28 cellular contexts compared by ENCODE assay signal in genomic region chr6:138958595-138958994, GRCh38. TPM values are rescaled to one million over a fixed set of nuclear protein-coding genes. Genes with fewer than 3 reads are reported as not detected.
DNase-seq lines count a peak whose midpoint lies in the region; ATAC-seq and TF ChIP-seq lines count a peak whose summit lies in the region.
"Had no signal": no experiment of that assay in that cellular context is flagged by ENCODE, and none has a peak within 500 bp of the region (broad histone marks: within the 10 kb centered on the region; RNA-seq: fewer than 3 reads in every experiment).

No MANE protein-coding gene starts in this region.

- TF ChIP-seq CTCF in left ventricle myocardium inferior (IDR thresholded peaks at IDR 0.05; ENCODE audit: borderline replicate concordance), result no peak
- no peak for TF ChIP-seq CTCF in Loucy (conservative IDR thresholded peaks at IDR 0.05; ENCODE audit: low read length)
- no peak for TF ChIP-seq CTCF in esophagus squamous epithelium (IDR thresholded peaks at IDR 0.05)
- no peak for TF ChIP-seq CTCF in foreskin fibroblast (IDR thresholded peaks at IDR 0.05; ENCODE audit: low read depth, low read length)
- no peak for TF ChIP-seq CTCF in omental fat pad (IDR thresholded peaks at IDR 0.05)

- H3K9me2 ChIP-seq in Loucy (replicated peaks; ENCODE audit: low read depth, low read length), result no peaks in the 10 kb centered on the region

- H3K4me3 ChIP-seq in left ventricle myocardium inferior, result no peak overlapping the region
- no peak overlapping the region for H3K4me3 ChIP-seq in Loucy (ENCODE audit: low read length, poor library complexity, severe bottlenecking)
- H3K4me3 ChIP-seq in esophagus squamous epithelium, result no peak overlapping the region
- H3K4me3 ChIP-seq in foreskin fibroblast (ENCODE audit: low read depth in 1 of 2, low read length in 2 of 2), result no peak overlapping the region
- H3K4me3 ChIP-seq: coronary artery, esophagus muscularis mucosa, gastroesophageal sphincter, hepatocyte, tibial artery had no signal

- H3K36me3 ChIP-seq in left ventricle myocardium inferior, result no peaks in the 10 kb centered on the region
- no peaks in the 10 kb centered on the region for H3K36me3 ChIP-seq in Loucy (ENCODE audit: insufficient read depth, low read length)
- H3K36me3 ChIP-seq in esophagus squamous epithelium, result no peaks in the 10 kb centered on the region
- H3K36me3 ChIP-seq: BE2C, esophagus muscularis mucosa, gastroesophageal sphincter, tibial artery had no signal

- no peaks in the 10 kb centered on the region for H3F3A ChIP-seq in Loucy (ENCODE audit: low read depth)

- no peak for TF ChIP-seq POLR2A in esophagus squamous epithelium (IDR thresholded peaks at IDR 0.05)

- peaks cover 89% of the 10 kb centered on the region for H3K79me2 ChIP-seq in Loucy (ENCODE audit: insufficient read depth, low read length)

- peaks cover 91% of the 10 kb centered on the region for H4K20me1 ChIP-seq in Loucy (ENCODE audit: insufficient read depth, low read length, poor library complexity, severe bottlenecking)

- H3K27me3 ChIP-seq in left ventricle myocardium inferior (ENCODE audit: low read depth), result no peaks in the 10 kb centered on the region
- no peaks in the 10 kb centered on the region for H3K27me3 ChIP-seq in Loucy (ENCODE audit: insufficient read depth, low read length, poor library complexity, severe bottlenecking)
- no peaks in the 10 kb centered on the region for H3K27me3 ChIP-seq in esophagus squamous epithelium
- H3K27me3 ChIP-seq: BE2C, esophagus muscularis mucosa, gastroesophageal sphincter, hepatocyte, tibial artery had no signal

- H3K9me3 ChIP-seq in left ventricle myocardium inferior (replicated peaks) (no peaks in the 10 kb centered on the region), Loucy (ENCODE audit: insufficient read depth, low read depth, low read length) (no peaks in the 10 kb centered on the region), esophagus squamous epithelium (no peaks in the 10 kb centered on the region)
- H3K9me3 ChIP-seq: BE2C, esophagus muscularis mucosa, gastroesophageal sphincter, tibial artery had no signal

- ATAC-seq in left cardiac atrium (no peak), HG03460 (IDR thresholded peaks at IDR 0.05; ENCODE audit: unreplicated experiment) (no peak), omental fat pad (ENCODE audit: low FRiP score) (no peak)
- ATAC-seq: gastroesophageal sphincter, left lobe of liver, PC-3 had no signal

- H3K4me2 ChIP-seq in Loucy (ENCODE audit: low read depth, low read length, poor library complexity, severe bottlenecking), result peak overlapping the region; percentile 58

- H3K27ac ChIP-seq in left ventricle myocardium inferior (replicated peaks) (peak overlapping the region; percentile 55), esophagus squamous epithelium (peak overlapping the region in 3 of 4 donors; percentile 18 to 42 (median 31))
- H3K27ac ChIP-seq: coronary artery, tibial artery, VCaP had no signal

- 29 to 42% methylated on average over 1 of the region's 1 CpG for WGBS in esophagus squamous epithelium, 2 donors

- H3K9ac ChIP-seq in Loucy (ENCODE audit: low read depth, low read length, poor library complexity, severe bottlenecking), result no peak overlapping the region

- intact Hi-C loops in left ventricle myocardium inferior (cut with micrococcal nuclease) (no loop called here), left cardiac atrium (cut with DNase I) (no loop called here), esophagus squamous epithelium (cut with DNase I) (no loop called here)

- DNase-seq in left ventricle myocardium inferior (no peak), left cardiac atrium (no peak), esophagus squamous epithelium (lab: John Stamatoyannopoulos, UW) (no peak), foreskin fibroblast (no peak), NCI-H187 treated with DMSO at 0.1 percent for 48 hours (lab: John Stamatoyannopoulos, UW) (no peak), omental fat pad (ENCODE audit: low spot score) (no peak)
- DNase-seq: activated CD4-positive, alpha-beta T cell treated with anti-CD3 and anti-CD28 coated beads for 4 hours; activated naive CD4-positive, alpha-beta T cell treated with anti-CD3 and anti-CD28 coated beads, Interleukin-2, amount 50 U/mL, for 16 hours; activated T-cell treated with anti-CD3 and anti-CD28 coated beads, Interleukin-2, amount 50 U/mL, for 48 hours; aorta; BE2C; IMR-90; NCI-H1092 treated with DMSO at 0.1 percent for 48 hours; NCI-H1930; NCI-H524 treated with DMSO at 0.1 percent for 48 hours; NK-92 treated with Interleukin-12 subunit alpha and Interleukin-12 subunit beta, amount 100 ng/mL, for 24 hours; PC-3; stimulated activated CD8-positive, alpha-beta memory T cell treated with anti-CD3 and anti-CD28 coated beads, Interleukin-4, amount 100 ng/mL, for 48 hours; T-helper 9 cell; tibial artery had no signal

- no peak overlapping the region for H2AFZ ChIP-seq in Loucy (ENCODE audit: low read length)
- H2AFZ ChIP-seq: hepatocyte had no signal

- peaks cover 57% of the 10 kb centered on the region for H3K4me1 ChIP-seq in left ventricle myocardium inferior
- H3K4me1 ChIP-seq in Loucy (ENCODE audit: insufficient read depth, low read length, poor library complexity, severe bottlenecking), result peaks cover 19% of the 10 kb centered on the region
- peaks cover 0 to 39% (median 13%) of the 10 kb centered on the region in 3 donors for H3K4me1 ChIP-seq in esophagus squamous epithelium
- H3K4me1 ChIP-seq: BE2C had no signal

RNA-seq across cellular contexts. Expression of gene REPS1, which starts 29.5 kb away (rescaled TPM):
- total RNA-seq in left ventricle myocardium inferior, result 30.6 TPM
- 10 to 100 TPM; 29.0 to 36.3 TPM for total RNA-seq in left cardiac atrium
- 10 to 100 TPM; 30.8 to 60.3 (median 43.2) TPM for total RNA-seq in esophagus squamous epithelium
- total RNA-seq in omental fat pad, result 10 to 100 TPM; 25.2 to 46.0 (median 35.9) TPM
